Comparison of ENCODE assay signal across 1 cellular context in genomic region chr9:19049872-19050636, GRCh38.
TF ChIP-seq lines count a peak whose summit lies in the region.

No MANE protein-coding gene starts in this region.

TF ChIP-seq in IMR-90, 13 proteins besides CTCF, POLR2A, EP300 and RAD21 (continued from another document):
- no peak for TF ChIP-seq ELK1 (IDR thresholded peaks at IDR 0.05; ENCODE audit: borderline replicate concordance, low read depth, low read length)
- TF ChIP-seq MXI1 (IDR thresholded peaks at IDR 0.05; ENCODE audit: borderline replicate concordance, low read depth, low read length), result peak; percentile 26; the same call in 1 of the 2 replicates
- TF ChIP-seq NFE2L2 (IDR thresholded peaks at IDR 0.05; ENCODE audit: low read depth, low read length), result no peak
